Comparison of ENCODE assay signal across 16 cellular contexts in genomic region chr4:30866444-30866843, GRCh38.
DNase-seq lines count a peak whose midpoint lies in the region; ATAC-seq and TF ChIP-seq lines count a peak whose summit lies in the region.
"Had no signal": no experiment of that assay in that cellular context is flagged by ENCODE, and none has a peak within 500 bp of the region (broad histone marks: within the 10 kb centered on the region; RNA-seq: fewer than 3 reads in every experiment).

No MANE protein-coding gene starts in this region.

- H3K4me1 ChIP-seq in Panc1 (ENCODE audit: control insufficient read depth, insufficient read depth, low read length) (peaks cover 9% of the 10 kb centered on the region; the same call in 1 of the 2 replicates), endocrine pancreas (ENCODE audit: control insufficient read depth, insufficient read depth, low read length) (peaks cover 17% of the 10 kb centered on the region), muscle layer of duodenum (ENCODE audit: control insufficient read depth in 1 of 2, insufficient read depth in 2 of 2, low read length in 2 of 2) (peaks cover 0 to 5% of the 10 kb centered on the region in 2 donors)
- H3K4me1 ChIP-seq: adrenal gland, psoas muscle had no signal

- no peak for TF ChIP-seq CTCF in Panc1 (IDR thresholded peaks at IDR 0.05)
- TF ChIP-seq CTCF in type B pancreatic cell (conservative IDR thresholded peaks at IDR 0.05) = no peak

- CTCF ChIA-PET in Panc1 (lab: Charles Lee) = no interaction called here

- no peaks in the 10 kb centered on the region for H3K27me3 ChIP-seq in Panc1 (ENCODE audit: control insufficient read depth, insufficient read depth, low read length)
- no peaks in the 10 kb centered on the region for H3K27me3 ChIP-seq in endocrine pancreas (ENCODE audit: control insufficient read depth, insufficient read depth, low read length)
- H3K27me3 ChIP-seq in muscle layer of duodenum (ENCODE audit: low read depth, low read length) = no peaks in the 10 kb centered on the region
- H3K27me3 ChIP-seq: adrenal gland had no signal

- H3K27ac ChIP-seq in Panc1 (ENCODE audit: low read length) (peak overlapping the region; percentile 44; the same call in 1 of the 2 replicates), muscle layer of duodenum (ENCODE audit: low read length) (peak overlapping the region; percentile 32)
- H3K27ac ChIP-seq: adrenal gland, psoas muscle had no signal

- POLR2A ChIA-PET in Panc1 (lab: Charles Lee) = no interaction called here

- no peak overlapping the region for H3K9ac ChIP-seq in endocrine pancreas (ENCODE audit: control insufficient read depth, insufficient read depth, low read length)

- peaks cover 38% of the 10 kb centered on the region for H3K4me1 Mint-ChIP-seq in type B pancreatic cell (ENCODE audit: unreplicated experiment)
- H3K4me1 Mint-ChIP-seq: activated T-helper 17 cell treated with anti-CD3 and anti-CD28 coated beads, Interleukin-2, amount 50 U/mL, for 72 hours had no signal

- peak overlapping the region; percentile 71 for H3K27ac Mint-ChIP-seq in type B pancreatic cell
- H3K27ac Mint-ChIP-seq: activated T-helper 17 cell treated with anti-CD3 and anti-CD28 coated beads, Interleukin-2, amount 50 U/mL, for 72 hours had no signal

- no peaks in the 10 kb centered on the region for H3K9me3 ChIP-seq in Panc1 (ENCODE audit: control insufficient read depth, insufficient read depth, low read depth, low read length)
- H3K9me3 ChIP-seq in endocrine pancreas (ENCODE audit: control insufficient read depth, low read length) = no peaks in the 10 kb centered on the region
- H3K9me3 ChIP-seq in muscle layer of duodenum (ENCODE audit: control insufficient read depth in 1 of 2, low read length in 2 of 2) = no peaks in the 10 kb centered on the region
- H3K9me3 ChIP-seq: adrenal gland, psoas muscle had no signal

- peaks cover 4% of the 10 kb centered on the region for H3K9me3 Mint-ChIP-seq in type B pancreatic cell
- H3K9me3 Mint-ChIP-seq: endodermal cell had no signal

- ATAC-seq in Panc1 (no peak), GM19324 (IDR thresholded peaks at IDR 0.05; ENCODE audit: low FRiP score, unreplicated experiment) (no peak)
- ATAC-seq: activated T-helper 17 cell treated with anti-CD3 and anti-CD28 coated beads, Interleukin-2, amount 50 U/mL, for 72 hours; K562; psoas muscle had no signal

- DNase-seq in Panc1 (ENCODE audit: low read depth, low spot score) = no peak
- no peak for DNase-seq in type B pancreatic cell (ENCODE audit: extremely low spot score, unreplicated experiment)
- DNase-seq in AG08395 (ENCODE audit: low spot score) = no peak
- no peak for DNase-seq in ureter (ENCODE audit: low spot score)
- DNase-seq in NCI-H1930 (lab: John Stamatoyannopoulos, UW) = no peak
- DNase-seq: adrenal gland, endodermal cell, NCI-H2029, NCI-H510A treated with DMSO at 0.1 percent for 48 hours, psoas muscle, SW 1271 had no signal

- no peak overlapping the region for H3K4me3 Mint-ChIP-seq in type B pancreatic cell
- H3K4me3 Mint-ChIP-seq: activated T-helper 17 cell treated with anti-CD3 and anti-CD28 coated beads, Interleukin-2, amount 50 U/mL, for 72 hours; endodermal cell had no signal

- BruUV-seq in Panc1 (replicated peaks; lab: Mats Ljungman, UMichigan) = no TSS peak

- intact Hi-C loops in Panc1 (cut with micrococcal nuclease; ENCODE audit: unreplicated experiment) = no loop called here

- H3K4me3 ChIP-seq in Panc1 (ENCODE audit: low read depth in 2 of 2, low read length in 2 of 2) (no peak overlapping the region), endocrine pancreas (ENCODE audit: control insufficient read depth, insufficient read depth, low read length) (peak overlapping the region; percentile 59), muscle layer of duodenum (ENCODE audit: low read depth in 1 of 2, low read length in 2 of 2) (no peak overlapping the region)
- H3K4me3 ChIP-seq: adrenal gland, K562, psoas muscle had no signal

- peaks cover 11% of the 10 kb centered on the region for H3K36me3 Mint-ChIP-seq in type B pancreatic cell

- peaks cover 3% of the 10 kb centered on the region for H3K27me3 Mint-ChIP-seq in type B pancreatic cell
- H3K27me3 Mint-ChIP-seq: activated T-helper 17 cell treated with anti-CD3 and anti-CD28 coated beads, Interleukin-2, amount 50 U/mL, for 72 hours had no signal

- H3K36me3 ChIP-seq in Panc1 (ENCODE audit: control insufficient read depth, insufficient read depth, low read length) = no peaks in the 10 kb centered on the region
- no peaks in the 10 kb centered on the region for H3K36me3 ChIP-seq in endocrine pancreas (ENCODE audit: control insufficient read depth, insufficient read depth, low read length)
- H3K36me3 ChIP-seq in muscle layer of duodenum (ENCODE audit: control insufficient read depth in 1 of 2, insufficient read depth in 2 of 2, low read length in 2 of 2) = no peaks in the 10 kb centered on the region
- H3K36me3 ChIP-seq: adrenal gland had no signal

- in situ Hi-C loops in Panc1 (cut with HindIII; ENCODE audit: low pct_unique_long_range_greater_than_20kb, low sequenced_read_pairs) = no loop called here
